Comparison of ENCODE assay signal across 1 cellular context in genomic region chrX:103586314-103586646, GRCh38.
TF ChIP-seq lines count a peak whose summit lies in the region.

No MANE protein-coding gene starts in this region.

TF ChIP-seq in WTC11, 78 proteins besides CTCF, POLR2A, EP300 and RAD21 (continued from another document):
- no peak for TF ChIP-seq HMGXB4 (CRISPR knock-in tag; IDR thresholded peaks at IDR 0.05)
- no peak for TF ChIP-seq ZNF219 (CRISPR knock-in tag; IDR thresholded peaks at IDR 0.05; ENCODE audit: borderline replicate concordance)
- no peak for TF ChIP-seq ZNF416 (CRISPR knock-in tag; IDR thresholded peaks at IDR 0.05)
- no peak for TF ChIP-seq TEAD4 (CRISPR knock-in tag; IDR thresholded peaks at IDR 0.05)
- no peak for TF ChIP-seq FOXJ3 (CRISPR knock-in tag; IDR thresholded peaks at IDR 0.05; ENCODE audit: borderline replicate concordance)
- no peak for TF ChIP-seq ZNF425 (CRISPR knock-in tag; conservative IDR thresholded peaks at IDR 0.05)
